Comparison of ENCODE assay signal across 40 cellular contexts in genomic region chr16:70442344-70442743, GRCh38.
"Had no signal": no experiment of that assay in that cellular context is flagged by ENCODE, and none has a peak within 500 bp of the region (broad histone marks: within the 10 kb centered on the region; RNA-seq: fewer than 3 reads in every experiment).

No MANE protein-coding gene starts in this region.

- FAIRE-seq: astrocyte, bronchial epithelial cell, colon had no signal

- H3K36me3 ChIP-seq: adrenal gland, ascending aorta, brain microvascular endothelial cell, breast epithelium, cardiac muscle cell had no signal

- H3K27me3 ChIP-seq: adrenal gland, ascending aorta, body of pancreas, brain microvascular endothelial cell, breast epithelium, cardiac muscle cell had no signal

- H3K9me3 ChIP-seq: adrenal gland, ascending aorta, body of pancreas, breast epithelium had no signal

- H3K27ac Mint-ChIP-seq: activated naive CD4-positive, alpha-beta T cell treated with anti-CD3 and anti-CD28 coated beads for 36 hours; activated naive CD4-positive, alpha-beta T cell treated with anti-CD3 and anti-CD28 coated beads, Interleukin-2, amount 10 ng/mL, durations not matched to agents 7 days and 5 days; activated naive CD4-positive, alpha-beta T cell treated with anti-CD3 and anti-CD28 coated beads, Interleukin-2, amount 50 U/mL, for 72 hours; activated naive CD8-positive, alpha-beta T cell; activated naive CD8-positive, alpha-beta T cell treated with anti-CD3 and anti-CD28 coated beads for 36 hours; activated naive CD8-positive, alpha-beta T cell treated with anti-CD3 and anti-CD28 coated beads, Interleukin-2, amount 10 ng/mL, durations not matched to agents 7 days and 5 days; activated naive CD8-positive, alpha-beta T cell treated with anti-CD3 and anti-CD28 coated beads, Interleukin-2, amount 50 U/mL, for 24 hours; activated T-cell treated with anti-CD3 and anti-CD28 coated beads, Interleukin-2, amount 50 U/mL, for 24 hours; activated T-cell treated with anti-CD3 and anti-CD28 coated beads, Interleukin-2, amount 50 U/mL, for 72 hours; activated T-helper 1 cell treated with anti-CD3 and anti-CD28 coated beads, Interleukin-12 subunit alpha, Interleukin-12 subunit beta, Interleukin-2, Interleukin-4 antibody, amounts not matched to agents 30 ng/mL and 10 ng/mL and 1 ng/mL, durations not matched to agents 14 hours and 24 hours and 36 hours; activated T-helper 17 cell treated with anti-CD3 and anti-CD28 coated beads, Interleukin-2, amount 50 U/mL, for 72 hours; activated T-helper 2 cell treated with anti-CD3 and anti-CD28 coated beads, Interferon-gamma antibody, Interleukin-2, Interleukin-4, amounts not matched to agents 10 μg/mL and 5 μg/mL and 100 μg/mL, durations not matched to agents 14 hours and 24 hours and 36 hours; brain had no signal

- ATAC-seq: activated naive CD4-positive, alpha-beta T cell treated with anti-CD3 and anti-CD28 coated beads, Interleukin-2, amount 50 U/mL, for 72 hours; activated naive CD8-positive, alpha-beta T cell treated with anti-CD3 and anti-CD28 coated beads, Interleukin-2, amount 50 U/mL, for 24 hours; activated T-cell treated with anti-CD3 and anti-CD28 coated beads, Interleukin-2, amount 50 U/mL, for 4 hours; activated T-cell treated with anti-CD3 and anti-CD28 coated beads, Interleukin-2, amount 50 U/mL, for 72 hours; activated T-helper 17 cell treated with anti-CD3 and anti-CD28 coated beads, Interleukin-2, amount 50 U/mL, for 72 hours; body of pancreas had no signal

- H3K36me3 Mint-ChIP-seq: activated naive CD4-positive, alpha-beta T cell treated with anti-CD3 and anti-CD28 coated beads, Interleukin-2, amount 50 U/mL, for 24 hours; activated naive CD8-positive, alpha-beta T cell; brain had no signal

- H3K27ac ChIP-seq: adrenal gland, ascending aorta, body of pancreas, brain microvascular endothelial cell, breast epithelium had no signal

- H3K4me3 Mint-ChIP-seq: activated naive CD4-positive, alpha-beta T cell treated with anti-CD3 and anti-CD28 coated beads for 36 hours; activated naive CD4-positive, alpha-beta T cell treated with anti-CD3 and anti-CD28 coated beads, Interleukin-2, amount 10 ng/mL, durations not matched to agents 7 days and 5 days; activated naive CD4-positive, alpha-beta T cell treated with anti-CD3 and anti-CD28 coated beads, Interleukin-2, amount 50 U/mL, for 24 hours; activated naive CD8-positive, alpha-beta T cell; activated naive CD8-positive, alpha-beta T cell treated with anti-CD3 and anti-CD28 coated beads for 36 hours; activated naive CD8-positive, alpha-beta T cell treated with anti-CD3 and anti-CD28 coated beads, Interleukin-2, amount 10 ng/mL, durations not matched to agents 7 days and 5 days; activated naive CD8-positive, alpha-beta T cell treated with anti-CD3 and anti-CD28 coated beads, Interleukin-2, amount 50 U/mL, for 24 hours; activated T-cell treated with anti-CD3 and anti-CD28 coated beads, Interleukin-2, amount 50 U/mL, for 24 hours; activated T-cell treated with anti-CD3 and anti-CD28 coated beads, Interleukin-2, amount 50 U/mL, for 4 hours; activated T-cell treated with anti-CD3 and anti-CD28 coated beads, Interleukin-2, amount 50 U/mL, for 72 hours; activated T-helper 1 cell treated with anti-CD3 and anti-CD28 coated beads, Interleukin-12 subunit alpha, Interleukin-12 subunit beta, Interleukin-2, Interleukin-4 antibody, amounts not matched to agents 30 ng/mL and 10 ng/mL and 1 ng/mL, durations not matched to agents 14 hours and 24 hours and 36 hours; activated T-helper 17 cell treated with anti-CD3 and anti-CD28 coated beads, Interleukin-2, amount 50 U/mL, for 72 hours; brain; central memory CD8-positive, alpha-beta T cell had no signal

- H3K27me3 Mint-ChIP-seq: activated naive CD4-positive, alpha-beta T cell treated with anti-CD3 and anti-CD28 coated beads, Interleukin-2, amount 50 U/mL, for 24 hours; activated naive CD8-positive, alpha-beta T cell; activated naive CD8-positive, alpha-beta T cell treated with anti-CD3 and anti-CD28 coated beads for 36 hours; activated naive CD8-positive, alpha-beta T cell treated with anti-CD3 and anti-CD28 coated beads, Interleukin-2, amount 10 ng/mL, durations not matched to agents 7 days and 5 days; activated naive CD8-positive, alpha-beta T cell treated with anti-CD3 and anti-CD28 coated beads, Interleukin-2, amount 50 U/mL, for 24 hours; activated T-cell treated with anti-CD3 and anti-CD28 coated beads, Interleukin-2, amount 50 U/mL, for 24 hours; activated T-helper 17 cell treated with anti-CD3 and anti-CD28 coated beads, Interleukin-2, amount 50 U/mL, for 72 hours; central memory CD8-positive, alpha-beta T cell had no signal

- DNase-seq: activated effector memory CD4-positive, alpha-beta T cell treated with anti-CD3 and anti-CD28 coated beads, Interleukin-2, amount 50 U/mL, for 16 hours; activated effector memory CD4-positive, alpha-beta T cell treated with Interleukin-2 at 50 U/mL for 16 hours; activated gamma-delta T cell; activated gamma-delta T cell treated with Interleukin-2 at 50 U/mL for 16 hours; activated naive CD4-positive, alpha-beta T cell; activated naive CD4-positive, alpha-beta T cell treated with anti-CD3 and anti-CD28 coated beads for 36 hours; activated naive CD4-positive, alpha-beta T cell treated with anti-CD3 and anti-CD28 coated beads, Interleukin-2, amount 10 ng/mL, durations not matched to agents 7 days and 5 days; activated naive CD4-positive, alpha-beta T cell treated with anti-CD3 and anti-CD28 coated beads, Interleukin-2, amount 50 U/mL, for 16 hours; activated naive CD4-positive, alpha-beta T cell treated with Interleukin-2 at 50 U/mL for 16 hours; activated naive CD8-positive, alpha-beta T cell treated with anti-CD3 and anti-CD28 coated beads for 36 hours; activated naive CD8-positive, alpha-beta T cell treated with anti-CD3 and anti-CD28 coated beads, Interleukin-2, amount 10 ng/mL, durations not matched to agents 7 days and 5 days; activated naive CD8-positive, alpha-beta T cell treated with anti-CD3 and anti-CD28 coated beads, Interleukin-2, amount 50 U/mL, for 24 hours; activated T-cell treated with anti-CD3 and anti-CD28 coated beads, Interleukin-2, amount 50 U/mL, for 24 hours; activated T-cell treated with anti-CD3 and anti-CD28 coated beads, Interleukin-2, amount 50 U/mL, for 4 hours; activated T-cell treated with anti-CD3 and anti-CD28 coated beads, Interleukin-2, amount 50 U/mL, for 48 hours; activated T-cell treated with anti-CD3 and anti-CD28 coated beads, Interleukin-2, amount 50 U/mL, for 72 hours; adrenal gland; amniotic stem cell; amygdala; anterior cingulate cortex; aorta; body of pancreas; brain microvascular endothelial cell; caudate nucleus; central memory CD4-positive, alpha-beta T cell; cerebellar nuclear complex had no signal

- H3K9me3 Mint-ChIP-seq: activated naive CD4-positive, alpha-beta T cell treated with anti-CD3 and anti-CD28 coated beads for 36 hours; activated naive CD4-positive, alpha-beta T cell treated with anti-CD3 and anti-CD28 coated beads, Interleukin-2, amount 10 ng/mL, durations not matched to agents 7 days and 5 days; activated naive CD4-positive, alpha-beta T cell treated with anti-CD3 and anti-CD28 coated beads, Interleukin-2, amount 50 U/mL, for 24 hours; activated naive CD4-positive, alpha-beta T cell treated with anti-CD3 and anti-CD28 coated beads, Interleukin-2, amount 50 U/mL, for 72 hours; activated naive CD8-positive, alpha-beta T cell treated with anti-CD3 and anti-CD28 coated beads for 36 hours; activated naive CD8-positive, alpha-beta T cell treated with anti-CD3 and anti-CD28 coated beads, Interleukin-2, amount 10 ng/mL, durations not matched to agents 7 days and 5 days; activated naive CD8-positive, alpha-beta T cell treated with anti-CD3 and anti-CD28 coated beads, Interleukin-2, amount 50 U/mL, for 24 hours; activated T-cell treated with anti-CD3 and anti-CD28 coated beads, Interleukin-2, amount 50 U/mL, for 24 hours; activated T-cell treated with anti-CD3 and anti-CD28 coated beads, Interleukin-2, amount 50 U/mL, for 4 hours; activated T-cell treated with anti-CD3 and anti-CD28 coated beads, Interleukin-2, amount 50 U/mL, for 72 hours; activated T-helper 1 cell treated with anti-CD3 and anti-CD28 coated beads, Interleukin-12 subunit alpha, Interleukin-12 subunit beta, Interleukin-2, Interleukin-4 antibody, amounts not matched to agents 30 ng/mL and 10 ng/mL and 1 ng/mL, durations not matched to agents 14 hours and 24 hours and 36 hours; activated T-helper 17 cell treated with anti-CD3 and anti-CD28 coated beads, Interleukin-2, amount 50 U/mL, for 72 hours; activated T-helper 2 cell treated with anti-CD3 and anti-CD28 coated beads, Interferon-gamma antibody, Interleukin-2, Interleukin-4, amounts not matched to agents 10 μg/mL and 5 μg/mL and 100 μg/mL, durations not matched to agents 14 hours and 24 hours and 36 hours; brain; central memory CD8-positive, alpha-beta T cell had no signal

- H3K4me3 ChIP-seq: adrenal gland, ascending aorta, body of pancreas, breast epithelium, cardiac muscle cell had no signal
